In the genomic region with DNA sequence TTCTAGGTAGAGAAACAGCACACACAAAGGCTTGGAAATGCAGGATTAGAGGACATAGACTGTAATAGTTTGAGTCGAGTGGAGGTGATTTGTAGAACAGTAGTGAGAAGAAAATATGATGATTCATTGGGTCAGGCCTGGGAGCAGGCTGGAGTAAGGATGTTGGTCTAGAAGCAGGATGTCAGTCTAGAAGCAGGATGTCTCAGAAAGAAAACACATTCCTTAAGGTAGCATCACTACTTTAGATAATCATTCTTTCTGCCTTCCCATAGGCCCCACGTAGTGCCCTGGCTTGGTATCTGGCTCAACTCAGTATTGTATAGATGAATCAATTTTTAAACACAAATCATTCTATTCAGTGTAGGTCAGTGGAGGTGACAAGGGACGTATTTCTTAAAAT, we compare ENCODE assay signal across 17 cellular contexts. TPM values are rescaled to one million over a fixed set of nuclear protein-coding genes. Genes with fewer than 3 reads are reported as not detected.
"Had no signal": no experiment of that assay in that cellular context is flagged by ENCODE, and none has a peak within 500 bp of the region (broad histone marks: within the 10 kb centered on the region; RNA-seq: fewer than 3 reads in every experiment).

No MANE protein-coding gene starts in this region.

- H3K79me2 ChIP-seq: hepatocyte had no signal

- H3K4me2 ChIP-seq: hepatocyte had no signal

- H3K4me3 ChIP-seq: hepatocyte, tibial artery had no signal

- ATAC-seq: activated naive CD8-positive, alpha-beta T cell treated with anti-CD3 and anti-CD28 coated beads, Interleukin-2, amount 50 U/mL, for 24 hours; activated T-helper 17 cell treated with anti-CD3 and anti-CD28 coated beads, Interleukin-2, amount 50 U/mL, for 72 hours; stimulated activated naive B cell treated with anti-CD40 and anti-IgM and Interleukin-4, amounts not matched to agents 10 μg/mL and 1 μg/mL and 100 μg/mL, for 72 hours had no signal

- H3K36me3 ChIP-seq: tibial artery had no signal

- H3K4me1 ChIP-seq: tibial artery had no signal

- H3K27me3 Mint-ChIP-seq: activated naive CD8-positive, alpha-beta T cell treated with anti-CD3 and anti-CD28 coated beads, Interleukin-2, amount 50 U/mL, for 24 hours had no signal

- H3K4me3 Mint-ChIP-seq: activated naive CD4-positive, alpha-beta T cell treated with anti-CD3 and anti-CD28 coated beads for 36 hours; activated naive CD8-positive, alpha-beta T cell treated with anti-CD3 and anti-CD28 coated beads, Interleukin-2, amount 50 U/mL, for 24 hours; activated T-helper 17 cell treated with anti-CD3 and anti-CD28 coated beads, Interleukin-2, amount 50 U/mL, for 72 hours; nephron progenitor cell; stimulated activated naive B cell treated with anti-CD40 and anti-IgM and Interleukin-4, amounts not matched to agents 10 μg/mL and 1 μg/mL and 100 μg/mL, for 72 hours had no signal

- H3K27me3 ChIP-seq: hepatocyte, tibial artery had no signal

- H3K27ac ChIP-seq: hepatocyte, tibial artery had no signal

- H3K9me3 Mint-ChIP-seq: activated naive CD4-positive, alpha-beta T cell treated with anti-CD3 and anti-CD28 coated beads for 36 hours; activated naive CD8-positive, alpha-beta T cell treated with anti-CD3 and anti-CD28 coated beads, Interleukin-2, amount 50 U/mL, for 24 hours; stimulated activated naive B cell treated with anti-CD40 and anti-IgM and Interleukin-4, amounts not matched to agents 10 μg/mL and 1 μg/mL and 100 μg/mL, for 72 hours had no signal

- H3K27ac Mint-ChIP-seq: activated naive CD4-positive, alpha-beta T cell treated with anti-CD3 and anti-CD28 coated beads for 36 hours; activated naive CD8-positive, alpha-beta T cell treated with anti-CD3 and anti-CD28 coated beads, Interleukin-2, amount 50 U/mL, for 24 hours; activated T-helper 17 cell treated with anti-CD3 and anti-CD28 coated beads, Interleukin-2, amount 50 U/mL, for 72 hours; nephron progenitor cell; stimulated activated naive B cell treated with anti-CD40 and anti-IgM and Interleukin-4, amounts not matched to agents 10 μg/mL and 1 μg/mL and 100 μg/mL, for 72 hours had no signal

- H3K36me3 Mint-ChIP-seq: stimulated activated naive B cell treated with anti-CD40 and anti-IgM and Interleukin-4, amounts not matched to agents 10 μg/mL and 1 μg/mL and 100 μg/mL, for 72 hours had no signal

- DNase-seq: activated CD4-positive, alpha-beta T cell treated with anti-CD3 and anti-CD28 coated beads for 1 hour; activated CD4-positive, alpha-beta T cell treated with anti-CD3 and anti-CD28 coated beads, Interleukin-2, amount 50 U/mL, for 48 hours; activated naive CD4-positive, alpha-beta T cell treated with anti-CD3 and anti-CD28 coated beads for 36 hours; activated naive CD8-positive, alpha-beta T cell treated with anti-CD3 and anti-CD28 coated beads, Interleukin-2, amount 50 U/mL, for 24 hours; aorta; kidney; nephron progenitor cell; occipital lobe; stimulated activated CD4-positive, alpha-beta T cell treated with anti-CD3 and anti-CD28 coated beads, Interleukin-4, amount 100 ng/mL, for 1 hour; stimulated activated naive B cell treated with anti-CD40 and anti-IgM and Interleukin-4, amounts not matched to agents 10 μg/mL and 1 μg/mL and 100 μg/mL, for 72 hours; tibial artery had no signal

- H3K4me1 Mint-ChIP-seq: activated naive CD8-positive, alpha-beta T cell treated with anti-CD3 and anti-CD28 coated beads, Interleukin-2, amount 50 U/mL, for 24 hours; activated T-helper 17 cell treated with anti-CD3 and anti-CD28 coated beads, Interleukin-2, amount 50 U/mL, for 72 hours had no signal

RNA-seq across cellular contexts. Expression of a gene that starts 11.2 kb away (rescaled TPM):
- total RNA-seq: activated naive CD4-positive, alpha-beta T cell treated with anti-CD3 and anti-CD28 coated beads for 36 hours; activated T-helper 17 cell treated with anti-CD3 and anti-CD28 coated beads, Interleukin-2, amount 50 U/mL, for 72 hours; cardiac septum; glomerular endothelial cell; posterior vena cava had no signal
- polyA plus RNA-seq: aorta, liver had no signal
